ENCODE assay signal across 23 cellular contexts in genomic region chr3:7871161-7871560, GRCh38.
"Had no signal": no experiment of that assay in that cellular context is flagged by ENCODE, and none has a peak within 500 bp of the region (broad histone marks: within the 10 kb centered on the region; RNA-seq: fewer than 3 reads in every experiment).

No MANE protein-coding gene starts in this region.

- H3K4me3 ChIP-seq: MG63, SJCRH30 had no signal

- FAIRE-seq: HTR-8/SVneo, RCC 7860 had no signal

- H3K36me3 ChIP-seq: MG63, SJCRH30 had no signal

- H3K27me3 ChIP-seq: MG63 had no signal

- DNase-seq: IMR-90, Karpas-422, KG1, MG63, NCI-H1092, NCI-H1105 treated with DMSO at 0.1 percent for 48 hours, NCI-H1417 treated with DMSO at 0.1 percent for 48 hours, NCI-H146, NCI-H1694 treated with DMSO at 0.1 percent for 48 hours, NCI-H1930, NCI-H2081, NCI-H2107, NCI-H2171 treated with DMSO at 0.1 percent for 48 hours, NCI-H345, NCI-H446 treated with DMSO at 0.1 percent for 48 hours, NCI-H510A treated with DMSO at 0.1 percent for 48 hours, NCI-H526, NCI-H774, SHP77 treated with DMSO at 0.1 percent for 48 hours, SJCRH30, T-helper 1 cell had no signal
